Comparison of ENCODE assay signal across 19 cellular contexts in genomic region chr4:156963419-156963818, GRCh38. TPM values are rescaled to one million over a fixed set of nuclear protein-coding genes. Genes with fewer than 3 reads are reported as not detected.
"Had no signal": no experiment of that assay in that cellular context is flagged by ENCODE, and none has a peak within 500 bp of the region (broad histone marks: within the 10 kb centered on the region; RNA-seq: fewer than 3 reads in every experiment).

No MANE protein-coding gene starts in this region.

- H3K9me3 ChIP-seq: mucosa of descending colon, psoas muscle, thoracic aorta, vagina had no signal

- DNase-seq: activated CD4-positive, alpha-beta T cell treated with anti-CD3 and anti-CD28 coated beads, Interleukin-2, amount 10 ng/mL, durations not matched to agents 7 days and 5 days; activated CD4-positive, CD25-positive, alpha-beta regulatory T cell; activated gamma-delta T cell; activated naive CD8-positive, alpha-beta T cell treated with anti-CD3 and anti-CD28 coated beads, Interleukin-2, amount 10 ng/mL, durations not matched to agents 7 days and 5 days; activated T-cell treated with anti-CD3 and anti-CD28 coated beads, Interleukin-2, amount 50 U/mL, for 1 hour; aorta; effector CD4-positive, alpha-beta T cell; mucosa of descending colon; naive thymus-derived CD8-positive, alpha-beta T cell; nucleus accumbens; psoas muscle; stimulated activated CD4-positive, alpha-beta T cell treated with anti-CD3 and anti-CD28 coated beads, Interleukin-15, amount 100 ng/mL, for 24 hours; stimulated activated CD4-positive, alpha-beta T cell treated with anti-CD3 and anti-CD28 coated beads, Interleukin-4, amount 100 ng/mL, for 24 hours had no signal

- H3K9me3 Mint-ChIP-seq: activated CD4-positive, alpha-beta T cell treated with anti-CD3 and anti-CD28 coated beads, Interleukin-2, amount 10 ng/mL, durations not matched to agents 7 days and 5 days; activated naive CD8-positive, alpha-beta T cell treated with anti-CD3 and anti-CD28 coated beads, Interleukin-2, amount 10 ng/mL, durations not matched to agents 7 days and 5 days had no signal

- H3K4me3 Mint-ChIP-seq: activated CD4-positive, alpha-beta T cell treated with anti-CD3 and anti-CD28 coated beads, Interleukin-2, amount 10 ng/mL, durations not matched to agents 7 days and 5 days; activated naive CD8-positive, alpha-beta T cell treated with anti-CD3 and anti-CD28 coated beads, Interleukin-2, amount 10 ng/mL, durations not matched to agents 7 days and 5 days; naive thymus-derived CD8-positive, alpha-beta T cell; stimulated activated naive CD8-positive, alpha-beta T cell treated with anti-CD3 and anti-CD28 coated beads, Interleukin-15, Interleukin-2, amounts not matched to agents 100 ng/mL and 50 ng/mL, for 24 hours had no signal

- H3K36me3 Mint-ChIP-seq: activated naive CD8-positive, alpha-beta T cell treated with anti-CD3 and anti-CD28 coated beads, Interleukin-2, amount 10 ng/mL, durations not matched to agents 7 days and 5 days had no signal

- H3K27ac ChIP-seq: psoas muscle had no signal

- H3K4me1 Mint-ChIP-seq: activated CD4-positive, alpha-beta T cell treated with anti-CD3 and anti-CD28 coated beads, Interleukin-2, amount 10 ng/mL, durations not matched to agents 7 days and 5 days; activated naive CD8-positive, alpha-beta T cell treated with anti-CD3 and anti-CD28 coated beads, Interleukin-2, amount 10 ng/mL, durations not matched to agents 7 days and 5 days had no signal

- FAIRE-seq: endothelial cell of umbilical vein had no signal

- H3K27me3 ChIP-seq: vagina had no signal

- H3K4me3 ChIP-seq: lung, mucosa of descending colon, psoas muscle, vagina had no signal

- H3K36me3 ChIP-seq: thoracic aorta, vagina had no signal

- H3K27ac Mint-ChIP-seq: activated CD4-positive, alpha-beta T cell treated with anti-CD3 and anti-CD28 coated beads, Interleukin-2, amount 10 ng/mL, durations not matched to agents 7 days and 5 days; activated naive CD8-positive, alpha-beta T cell treated with anti-CD3 and anti-CD28 coated beads, Interleukin-2, amount 10 ng/mL, durations not matched to agents 7 days and 5 days; naive thymus-derived CD8-positive, alpha-beta T cell; stimulated activated naive CD8-positive, alpha-beta T cell treated with anti-CD3 and anti-CD28 coated beads, Interleukin-15, Interleukin-2, amounts not matched to agents 100 ng/mL and 50 ng/mL, for 24 hours had no signal

RNA-seq across cellular contexts. Expression of gene PDGFC, which starts 8.2 kb away (rescaled TPM):
- total RNA-seq: activated CD4-positive, alpha-beta T cell treated with anti-CD3 and anti-CD28 coated beads, Interleukin-2, amount 10 ng/mL, durations not matched to agents 7 days and 5 days; naive thymus-derived CD8-positive, alpha-beta T cell; T-helper 2 cell treated with Interferon-gamma antibody and Interleukin-4, amounts not matched to agents 100 ng/mL and 5 ng/mL, for 36 hours had no signal
- polyA plus RNA-seq: naive thymus-derived CD8-positive, alpha-beta T cell had no signal
